32 cellular contexts compared by ENCODE assay signal in genomic region chr6:162005375-162005774, GRCh38.
"Had no signal": no experiment of that assay in that cellular context is flagged by ENCODE, and none has a peak within 500 bp of the region (broad histone marks: within the 10 kb centered on the region; RNA-seq: fewer than 3 reads in every experiment).

No MANE protein-coding gene starts in this region.

- H3K27me3 Mint-ChIP-seq: activated B cell treated with CpG ODN at 0.5 μM for 24 hours; activated CD4-positive, alpha-beta memory T cell treated with anti-CD3 and anti-CD28 coated beads for 36 hours; activated CD4-positive, alpha-beta memory T cell treated with anti-CD3 and anti-CD28 coated beads, Interleukin-2, amount 10 ng/mL, durations not matched to agents 7 days and 5 days; activated CD4-positive, alpha-beta T cell treated with anti-CD3 and anti-CD28 coated beads for 36 hours; activated CD4-positive, alpha-beta T cell treated with anti-CD3 and anti-CD28 coated beads, Interleukin-2, amount 10 ng/mL, durations not matched to agents 24 days and 14 days; activated CD4-positive, alpha-beta T cell treated with anti-CD3 and anti-CD28 coated beads, Interleukin-2, amount 10 ng/mL, durations not matched to agents 7 days and 5 days; activated CD8-positive, alpha-beta memory T cell treated with anti-CD3 and anti-CD28 coated beads, Interleukin-2, amount 10 ng/mL, durations not matched to agents 7 days and 5 days; activated CD8-positive, alpha-beta T cell treated with anti-CD3 and anti-CD28 coated beads for 36 hours; T-cell; T-helper 17 cell had no signal

- H3K27ac ChIP-seq: VCaP, WERI-Rb-1 had no signal

- H3K27ac Mint-ChIP-seq: activated B cell treated with CpG ODN at 0.5 μM for 24 hours; activated CD4-positive, alpha-beta memory T cell treated with anti-CD3 and anti-CD28 coated beads for 36 hours; activated CD4-positive, alpha-beta memory T cell treated with anti-CD3 and anti-CD28 coated beads, Interleukin-2, amount 10 ng/mL, durations not matched to agents 7 days and 5 days; activated CD4-positive, alpha-beta T cell treated with anti-CD3 and anti-CD28 coated beads for 36 hours; activated CD4-positive, alpha-beta T cell treated with anti-CD3 and anti-CD28 coated beads, Interleukin-2, amount 10 ng/mL, durations not matched to agents 24 days and 14 days; activated CD4-positive, alpha-beta T cell treated with anti-CD3 and anti-CD28 coated beads, Interleukin-2, amount 10 ng/mL, durations not matched to agents 7 days and 5 days; activated CD8-positive, alpha-beta memory T cell treated with anti-CD3 and anti-CD28 coated beads, Interleukin-2, amount 10 ng/mL, durations not matched to agents 7 days and 5 days; activated CD8-positive, alpha-beta T cell treated with anti-CD3 and anti-CD28 coated beads for 36 hours; activated CD8-positive, alpha-beta T cell treated with anti-CD3 and anti-CD28 coated beads, Interleukin-2, amount 10 ng/mL, durations not matched to agents 7 days and 5 days; T-cell; T-helper 1 cell treated with Interleukin-12 subunit alpha and Interleukin-12 subunit beta and Interleukin-4 antibody, amounts not matched to agents 30 μg/mL and 1 μg/mL, for 36 hours; T-helper 17 cell; T-helper 2 cell treated with Interferon-gamma antibody and Interleukin-4, amounts not matched to agents 5 μg/mL and 100 μg/mL, for 36 hours; WTC11 had no signal

- H3K36me3 Mint-ChIP-seq: activated CD4-positive, alpha-beta memory T cell treated with anti-CD3 and anti-CD28 coated beads for 36 hours; activated CD8-positive, alpha-beta memory T cell treated with anti-CD3 and anti-CD28 coated beads, Interleukin-2, amount 10 ng/mL, durations not matched to agents 7 days and 5 days; T-cell; WTC11 had no signal

- H3K36me3 ChIP-seq: WERI-Rb-1 had no signal

- H3K9me3 Mint-ChIP-seq: WTC11 had no signal

- ATAC-seq: activated CD4-positive, alpha-beta T cell treated with anti-CD3 and anti-CD28 coated beads for 36 hours; activated CD8-positive, alpha-beta memory T cell treated with anti-CD3 and anti-CD28 coated beads, Interleukin-2, amount 10 ng/mL, durations not matched to agents 7 days and 5 days; activated CD8-positive, alpha-beta T cell treated with anti-CD3 and anti-CD28 coated beads for 36 hours; activated CD8-positive, alpha-beta T cell treated with anti-CD3 and anti-CD28 coated beads, Interleukin-2, amount 10 ng/mL, durations not matched to agents 7 days and 5 days; T-cell; T-helper 17 cell; WTC11 had no signal

- H3K4me3 Mint-ChIP-seq: activated B cell treated with CpG ODN at 0.5 μM for 24 hours; activated CD4-positive, alpha-beta memory T cell treated with anti-CD3 and anti-CD28 coated beads for 36 hours; activated CD4-positive, alpha-beta memory T cell treated with anti-CD3 and anti-CD28 coated beads, Interleukin-2, amount 10 ng/mL, durations not matched to agents 7 days and 5 days; activated CD4-positive, alpha-beta T cell treated with anti-CD3 and anti-CD28 coated beads for 36 hours; activated CD4-positive, alpha-beta T cell treated with anti-CD3 and anti-CD28 coated beads, Interleukin-2, amount 10 ng/mL, durations not matched to agents 24 days and 14 days; activated CD4-positive, alpha-beta T cell treated with anti-CD3 and anti-CD28 coated beads, Interleukin-2, amount 10 ng/mL, durations not matched to agents 7 days and 5 days; activated CD8-positive, alpha-beta memory T cell treated with anti-CD3 and anti-CD28 coated beads, Interleukin-2, amount 10 ng/mL, durations not matched to agents 7 days and 5 days; activated CD8-positive, alpha-beta T cell treated with anti-CD3 and anti-CD28 coated beads for 36 hours; activated CD8-positive, alpha-beta T cell treated with anti-CD3 and anti-CD28 coated beads, Interleukin-2, amount 10 ng/mL, durations not matched to agents 7 days and 5 days; T-cell; T-helper 1 cell treated with Interleukin-12 subunit alpha and Interleukin-12 subunit beta and Interleukin-4 antibody, amounts not matched to agents 30 μg/mL and 1 μg/mL, for 36 hours; T-helper 17 cell; T-helper 2 cell treated with Interferon-gamma antibody and Interleukin-4, amounts not matched to agents 5 μg/mL and 100 μg/mL, for 36 hours; WTC11 had no signal

- H3K4me1 Mint-ChIP-seq: activated B cell treated with CpG ODN at 0.5 μM for 24 hours; activated CD4-positive, alpha-beta memory T cell treated with anti-CD3 and anti-CD28 coated beads, Interleukin-2, amount 10 ng/mL, durations not matched to agents 7 days and 5 days; activated CD4-positive, alpha-beta T cell treated with anti-CD3 and anti-CD28 coated beads for 36 hours; activated CD4-positive, alpha-beta T cell treated with anti-CD3 and anti-CD28 coated beads, Interleukin-2, amount 10 ng/mL, durations not matched to agents 24 days and 14 days; activated CD4-positive, alpha-beta T cell treated with anti-CD3 and anti-CD28 coated beads, Interleukin-2, amount 10 ng/mL, durations not matched to agents 7 days and 5 days; activated CD8-positive, alpha-beta memory T cell treated with anti-CD3 and anti-CD28 coated beads, Interleukin-2, amount 10 ng/mL, durations not matched to agents 7 days and 5 days; T-cell; T-helper 17 cell had no signal

- DNase-seq: activated B cell treated with CpG ODN at 0.5 μM for 24 hours; activated CD4-positive, alpha-beta memory T cell treated with anti-CD3 and anti-CD28 coated beads for 36 hours; activated CD4-positive, alpha-beta memory T cell treated with anti-CD3 and anti-CD28 coated beads, Interleukin-2, amount 10 ng/mL, durations not matched to agents 7 days and 5 days; activated CD4-positive, alpha-beta T cell treated with anti-CD3 and anti-CD28 coated beads for 1 hour; activated CD4-positive, alpha-beta T cell treated with anti-CD3 and anti-CD28 coated beads for 36 hours; activated CD4-positive, alpha-beta T cell treated with anti-CD3 and anti-CD28 coated beads for 4 hours; activated CD4-positive, alpha-beta T cell treated with anti-CD3 and anti-CD28 coated beads for 48 hours; activated CD4-positive, alpha-beta T cell treated with anti-CD3 and anti-CD28 coated beads, Interleukin-2, amount 10 ng/mL, durations not matched to agents 24 days and 14 days; activated CD4-positive, alpha-beta T cell treated with anti-CD3 and anti-CD28 coated beads, Interleukin-2, amount 10 ng/mL, durations not matched to agents 7 days and 5 days; activated CD4-positive, alpha-beta T cell treated with anti-CD3 and anti-CD28 coated beads, Interleukin-2, amount 50 U/mL, for 1 hour; activated CD4-positive, alpha-beta T cell treated with anti-CD3 and anti-CD28 coated beads, Interleukin-2, amount 50 U/mL, for 4 hours; activated CD4-positive, alpha-beta T cell treated with anti-CD3 and anti-CD28 coated beads, Interleukin-2, amount 50 U/mL, for 48 hours; activated CD4-positive, CD25-positive, alpha-beta regulatory T cell; activated CD4-positive, CD25-positive, alpha-beta regulatory T cell treated with anti-CD3 and anti-CD28 coated beads, Interleukin-2, amount 50 U/mL, for 72 hours; activated CD8-positive, alpha-beta memory T cell treated with anti-CD3 and anti-CD28 coated beads for 24 hours; activated CD8-positive, alpha-beta memory T cell treated with anti-CD3 and anti-CD28 coated beads, Interleukin-2, amount 10 ng/mL, durations not matched to agents 7 days and 5 days; activated CD8-positive, alpha-beta memory T cell treated with anti-CD3 and anti-CD28 coated beads, Interleukin-2, amount 50 U/mL, for 4 hours; activated CD8-positive, alpha-beta memory T cell treated with anti-CD3 and anti-CD28 coated beads, Interleukin-2, amount 50 U/mL, for 48 hours; activated CD8-positive, alpha-beta T cell treated with anti-CD3 and anti-CD28 coated beads for 36 hours; activated CD8-positive, alpha-beta T cell treated with anti-CD3 and anti-CD28 coated beads, Interleukin-2, amount 10 ng/mL, durations not matched to agents 7 days and 5 days; activated T-cell treated with anti-CD3 and anti-CD28 coated beads for 4 hours; T-cell; T-helper 1 cell; T-helper 17 cell; T-helper 2 cell; T-helper 9 cell; T1000; WERI-Rb-1 had no signal
